8 cellular contexts compared by ENCODE assay signal in the genomic region with DNA sequence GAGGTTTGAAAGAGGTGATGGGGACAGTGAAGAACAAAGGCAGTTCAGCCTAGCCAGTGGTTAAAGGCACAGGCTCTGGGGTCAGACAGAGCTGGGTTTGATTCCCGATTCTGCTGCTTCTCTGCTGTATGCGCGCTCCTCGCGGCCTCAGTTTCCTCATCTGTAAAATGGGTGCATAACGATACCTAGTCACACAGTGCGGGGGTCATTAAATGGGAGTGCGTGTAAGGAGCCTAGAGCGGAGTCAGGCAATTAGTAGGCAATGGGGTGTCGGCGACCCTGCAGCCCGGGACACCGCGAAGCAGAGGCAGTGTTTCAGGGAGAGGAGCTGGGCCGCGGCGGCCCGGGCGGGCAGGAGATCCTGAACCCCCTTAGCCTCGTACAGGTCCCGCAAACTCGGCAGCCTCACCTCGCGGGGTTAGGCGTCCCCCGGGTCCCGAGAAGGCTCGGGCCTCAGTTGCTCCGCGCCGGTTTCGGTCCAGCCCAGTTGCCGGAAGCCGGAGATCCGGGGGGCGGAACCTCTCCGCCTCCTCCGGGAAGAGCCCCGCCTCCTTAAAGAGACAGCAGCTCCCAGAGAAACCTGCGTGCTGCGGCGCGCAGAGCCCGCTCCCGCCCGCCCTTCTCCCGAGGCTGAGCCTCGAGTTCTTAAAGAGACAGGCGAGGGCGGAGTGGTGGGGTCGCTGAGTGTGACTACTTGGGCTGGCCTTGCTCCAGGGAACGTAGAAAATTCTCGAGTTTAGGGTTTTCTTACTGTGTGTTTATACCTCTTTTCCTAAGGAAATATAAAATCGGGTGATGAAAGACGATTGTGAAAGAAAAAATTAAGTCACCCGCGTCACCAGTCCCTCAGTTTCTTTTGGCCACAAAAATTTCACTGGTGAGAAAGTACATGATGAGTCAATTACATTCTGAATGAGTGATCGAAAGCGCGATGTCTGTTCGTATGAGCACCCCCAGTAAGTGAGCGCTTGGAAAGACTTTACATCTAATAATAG. TPM values are rescaled to one million over a fixed set of nuclear protein-coding genes. Genes with fewer than 3 reads are reported as not detected.
DNase-seq lines count a peak whose midpoint lies in the region; ATAC-seq and TF ChIP-seq lines count a peak whose summit lies in the region.

Gene YIPF1 (minus strand): TSS at position 494 of the 995 bp plus-strand sequence. CDS start 860 bp downstream, outside the sequence.

- H3K4me3 ChIP-seq in GM23338 (peak within 1 kb of the TSS; percentile 80), RWPE2 (ENCODE audit: severe bottlenecking) (peak within 1 kb of the TSS; percentile 79), fibroblast of pulmonary artery (replicated peaks; ENCODE audit: low read depth, low read length) (peak within 1 kb of the TSS; percentile 96)

- TF ChIP-seq CTCF in GM23338 (conservative IDR thresholded peaks at IDR 0.05; ENCODE audit: low read depth in 2 of 2) (no peak), RWPE2 (IDR thresholded peaks at IDR 0.05; ENCODE audit: poor library complexity, severe bottlenecking) (no peak), fibroblast of pulmonary artery (IDR thresholded peaks at IDR 0.05; ENCODE audit: low read length, missing control alignments) (no peak)

- H3K4me1 ChIP-seq in GM23338 (ENCODE audit: insufficient read depth) (peaks cover 5% of the 10 kb centered on the region; the same call in 1 of the 2 replicates), RWPE2 (ENCODE audit: insufficient read depth, poor library complexity, severe bottlenecking) (peaks cover 4% of the 10 kb centered on the region)

- H3K79me2 ChIP-seq in GM23338 (replicated peaks; ENCODE audit: insufficient read depth): no peaks in the 10 kb centered on the region

- H4K20me1 ChIP-seq in GM23338 (replicated peaks; ENCODE audit: insufficient read depth): no peaks in the 10 kb centered on the region

- H3F3A ChIP-seq in GM23338 (replicated peaks; ENCODE audit: low read depth): no peaks in the 10 kb centered on the region; the same call in 1 of the 2 replicates

- H3K27ac Mint-ChIP-seq in GM23338: peak within 1 kb of the TSS; percentile 93
- H3K27ac Mint-ChIP-seq in natural killer cell treated with Interleukin-12 subunit alpha and Interleukin-12 subunit beta and Interleukin-15 and Interleukin-18, amount 100 ng/mL, for 72 hours: peak within 1 kb of the TSS; percentile 99 to 100

- H3K9me3 Mint-ChIP-seq in GM23338: no peaks in the 10 kb centered on the region
- H3K9me3 Mint-ChIP-seq in natural killer cell treated with Interleukin-12 subunit alpha and Interleukin-12 subunit beta and Interleukin-15 and Interleukin-18, amount 100 ng/mL, for 72 hours: no peaks in the 10 kb centered on the region

- H3K9me2 ChIP-seq in GM23338 (ENCODE audit: insufficient read depth): no peaks in the 10 kb centered on the region

- peak within 1 kb of the TSS; percentile 80 for H3K4me2 ChIP-seq in GM23338

- peak; percentile 92 for DNase-seq in EL
- peak; percentile 95 for DNase-seq in GM23338 (ENCODE audit: low spot score)
- DNase-seq in LHCN-M2 (ENCODE audit: low read depth): peak; percentile 87
- peak; percentile 87 for DNase-seq in RWPE2 (ENCODE audit: low spot score)
- DNase-seq in activated effector memory CD4-positive, alpha-beta T cell treated with Interleukin-2 at 50 U/mL for 16 hours: peak; percentile 84
- peak; percentile 87 for DNase-seq in fibroblast of pulmonary artery (ENCODE audit: low read depth)
- DNase-seq in natural killer cell treated with Interleukin-12 subunit alpha and Interleukin-12 subunit beta and Interleukin-15 and Interleukin-18, amount 100 ng/mL, for 72 hours (ENCODE audit: low spot score): peak; percentile 92
- peak; percentile 83 for DNase-seq in stimulated activated naive CD4-positive, alpha-beta T cell treated with Interleukin-2 at 50 U/mL for 16 hours (lab: John Stamatoyannopoulos, UW)

- H3K27me3 Mint-ChIP-seq in GM23338 (ENCODE audit: insufficient read depth, low read depth, poor library complexity): peaks cover 10% of the 10 kb centered on the region
- peaks cover 0 to 5% of the 10 kb centered on the region in 2 donors for H3K27me3 Mint-ChIP-seq in natural killer cell treated with Interleukin-12 subunit alpha and Interleukin-12 subunit beta and Interleukin-15 and Interleukin-18, amount 100 ng/mL, for 72 hours

- no peaks in the 10 kb centered on the region for H3K9me3 ChIP-seq in RWPE2 (ENCODE audit: severe bottlenecking)

- peak within 1 kb of the TSS; percentile 98 for H3K4me3 Mint-ChIP-seq in GM23338
- H3K4me3 Mint-ChIP-seq in natural killer cell treated with Interleukin-12 subunit alpha and Interleukin-12 subunit beta and Interleukin-15 and Interleukin-18, amount 100 ng/mL, for 72 hours: peak within 1 kb of the TSS; percentile 100

- peak within 1 kb of the TSS; percentile 94 for H2AFZ ChIP-seq in GM23338

- H3K36me3 Mint-ChIP-seq in GM23338 (ENCODE audit: low read depth): peaks cover 3% of the 10 kb centered on the region; the same call in 2 of the 3 replicates
- no peaks in the 10 kb centered on the region for H3K36me3 Mint-ChIP-seq in natural killer cell treated with Interleukin-12 subunit alpha and Interleukin-12 subunit beta and Interleukin-15 and Interleukin-18, amount 100 ng/mL, for 72 hours

- ATAC-seq in GM23338 (peak; percentile 98), RWPE2 (ENCODE audit: low read depth) (peak; percentile 98)
- ATAC-seq in natural killer cell treated with Interleukin-12 subunit alpha and Interleukin-12 subunit beta and Interleukin-15 and Interleukin-18, amount 100 ng/mL, for 72 hours: peak; percentile 95 to 96

- peaks cover 10% of the 10 kb centered on the region; the same call in 2 of the 3 replicates for H3K4me1 Mint-ChIP-seq in GM23338
- peaks cover 32 to 38% of the 10 kb centered on the region in 2 donors for H3K4me1 Mint-ChIP-seq in natural killer cell treated with Interleukin-12 subunit alpha and Interleukin-12 subunit beta and Interleukin-15 and Interleukin-18, amount 100 ng/mL, for 72 hours (ENCODE audit: low read depth in 2 of 2)

- H3K36me3 ChIP-seq in GM23338 (ENCODE audit: insufficient read depth): no peaks in the 10 kb centered on the region; the same call in 1 of the 2 replicates
- no peaks in the 10 kb centered on the region for H3K36me3 ChIP-seq in RWPE2 (ENCODE audit: low read depth)

- H3K27me3 ChIP-seq in GM23338 (ENCODE audit: insufficient read depth) (no peaks in the 10 kb centered on the region), RWPE2 (ENCODE audit: insufficient read depth, poor library complexity, severe bottlenecking) (no peaks in the 10 kb centered on the region)

- H3K27ac ChIP-seq in GM23338 (ENCODE audit: low read depth) (no peak within 1 kb of the TSS), RWPE2 (ENCODE audit: poor library complexity, severe bottlenecking) (peak within 1 kb of the TSS; percentile 56)

TF ChIP-seq in GM23338, 12 proteins besides CTCF, POLR2A, EP300 and RAD21:
- TF ChIP-seq STAT1 (IDR thresholded peaks at IDR 0.05; ENCODE audit: unreplicated experiment) (no peak), POLR2AphosphoS5 (IDR thresholded peaks at IDR 0.05; ENCODE audit: low read depth) (peak; percentile 79), ZNF331 (CRISPR knock-in tag; IDR thresholded peaks at IDR 0.05; ENCODE audit: low read depth) (no peak), JUNB (IDR thresholded peaks at IDR 0.05; ENCODE audit: unreplicated experiment) (no peak), CREB1 (CRISPR knock-in tag; IDR thresholded peaks at IDR 0.05; ENCODE audit: low read depth) (no peak), ZNF114 (CRISPR knock-in tag; IDR thresholded peaks at IDR 0.05) (no peak)
- TF ChIP-seq, protein P1, sequence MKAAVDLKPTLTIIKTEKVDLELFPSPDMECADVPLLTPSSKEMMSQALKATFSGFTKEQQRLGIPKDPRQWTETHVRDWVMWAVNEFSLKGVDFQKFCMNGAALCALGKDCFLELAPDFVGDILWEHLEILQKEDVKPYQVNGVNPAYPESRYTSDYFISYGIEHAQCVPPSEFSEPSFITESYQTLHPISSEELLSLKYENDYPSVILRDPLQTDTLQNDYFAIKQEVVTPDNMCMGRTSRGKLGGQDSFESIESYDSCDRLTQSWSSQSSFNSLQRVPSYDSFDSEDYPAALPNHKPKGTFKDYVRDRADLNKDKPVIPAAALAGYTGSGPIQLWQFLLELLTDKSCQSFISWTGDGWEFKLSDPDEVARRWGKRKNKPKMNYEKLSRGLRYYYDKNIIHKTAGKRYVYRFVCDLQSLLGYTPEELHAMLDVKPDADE (IDR thresholded peaks at IDR 0.05): peak; percentile 33; the same call in 1 of the 2 replicates

RNA-seq across cellular contexts. Expression of gene YIPF1, which starts in this region (rescaled TPM):
- 24.0 and 24.8 TPM in 2 replicates for total RNA-seq in GM23338 (2014; rRNA removed; shearing (Covaris generic))
- 13.1 and 14.1 TPM in 2 replicates for polyA plus RNA-seq in GM23338 (2016; fragmentation: Nextera tagmentation; extraction: Ambion mirVana)
- total RNA-seq in LHCN-M2 (2014; rRNA removed): 20.8 and 28.0 TPM in 2 replicates
- polyA plus RNA-seq in LHCN-M2 (2012): 31.7 TPM
- total RNA-seq in natural killer cell treated with Interleukin-12 subunit alpha and Interleukin-12 subunit beta and Interleukin-15 and Interleukin-18, amount 100 ng/mL, for 72 hours: 10 to 100 TPM; 16.9 to 25.3 TPM
